In genomic region chr6:138176652-138177232, GRCh38 we compare ENCODE assay signal across 35 cellular contexts. TPM values are rescaled to one million over a fixed set of nuclear protein-coding genes. Genes with fewer than 3 reads are reported as not detected.
"Had no signal": no experiment of that assay in that cellular context is flagged by ENCODE, and none has a peak within 500 bp of the region (broad histone marks: within the 10 kb centered on the region; RNA-seq: fewer than 3 reads in every experiment).

No MANE protein-coding gene starts in this region.

- H3K4me3 ChIP-seq: pancreas, psoas muscle, skin epidermis, smooth muscle cell, spleen, suprapubic skin, testis, tibial artery, transverse colon, upper lobe of right lung, uterus had no signal

- ATAC-seq: naive thymus-derived CD8-positive, alpha-beta T cell; natural killer cell treated with Interleukin-12 subunit alpha and Interleukin-12 subunit beta and Interleukin-15 and Interleukin-18, amount 100 ng/mL, for 72 hours; pancreas; psoas muscle; right cardiac atrium; sciatic nerve; stimulated activated memory B cell treated with anti-CD40 and anti-IgM and Interleukin-4, amounts not matched to agents 10 μg/mL and 1 μg/mL and 100 μg/mL, for 72 hours; stimulated activated naive CD8-positive, alpha-beta T cell treated with anti-CD3 and anti-CD28 coated beads, Interleukin-15, amount 100 ng/mL, for 72 hours; stimulated activated naive CD8-positive, alpha-beta T cell treated with anti-CD3 and anti-CD28 coated beads, Interleukin-15, Interleukin-2, amounts not matched to agents 100 U/mL and 50 U/mL, for 24 hours; upper lobe of right lung had no signal

- H3K9me3 ChIP-seq: neutrophil, pancreas, testis had no signal

- H3K4me2 ChIP-seq: smooth muscle cell had no signal

- H3K27ac ChIP-seq: neutrophil, pancreas, psoas muscle, skin epidermis, spleen, suprapubic skin, testis, tibial artery, transverse colon, upper lobe of right lung, uterus had no signal

- DNase-seq: naive thymus-derived CD8-positive, alpha-beta T cell; nephron progenitor cell; nucleus accumbens; pancreas; psoas muscle; right cardiac atrium; spleen; stimulated activated CD4-positive, alpha-beta T cell treated with anti-CD3 and anti-CD28 coated beads, Interleukin-12 subunit alpha, Interleukin-12 subunit beta, amount 100 ng/mL, for 4 hours; stimulated activated CD4-positive, alpha-beta T cell treated with anti-CD3 and anti-CD28 coated beads, Interleukin-1b, Interleukin-23, amount 100 ng/mL, for 48 hours; stimulated activated CD4-positive, alpha-beta T cell treated with anti-CD3 and anti-CD28 coated beads, Interleukin-4, amount 100 ng/mL, for 1 hour; stimulated activated CD4-positive, alpha-beta T cell treated with anti-CD3 and anti-CD28 coated beads, Interleukin-4, amount 100 ng/mL, for 4 hours; stimulated activated CD8-positive, alpha-beta memory T cell treated with anti-CD3 and anti-CD28 coated beads, Interleukin-4, amount 100 ng/mL, for 48 hours; stimulated activated naive CD4-positive, alpha-beta T cell; stimulated activated naive CD8-positive, alpha-beta T cell treated with anti-CD3 and anti-CD28 coated beads, Interleukin-15, amount 100 ng/mL, for 72 hours; stimulated activated naive CD8-positive, alpha-beta T cell treated with anti-CD3 and anti-CD28 coated beads, Interleukin-15, Interleukin-2, amounts not matched to agents 100 U/mL and 50 U/mL, for 24 hours; substantia nigra; testis; tibial artery; transverse colon; upper lobe of right lung; uterus had no signal

- H3K4me1 ChIP-seq: psoas muscle, spleen, suprapubic skin, testis, tibial artery, upper lobe of right lung, uterus had no signal

- H3K27me3 ChIP-seq: pancreas, suprapubic skin, testis, tibial artery, transverse colon, upper lobe of right lung, uterus had no signal

- H3K36me3 ChIP-seq: neutrophil, pancreas, spleen, suprapubic skin, tibial artery, transverse colon, upper lobe of right lung, uterus had no signal

- FAIRE-seq: pancreas had no signal

RNA-seq across cellular contexts. Expression of gene ARFGEF3, which starts 15.0 kb away (rescaled TPM):
- total RNA-seq: naive thymus-derived CD8-positive, alpha-beta T cell had no signal
- polyA plus RNA-seq: naive thymus-derived CD8-positive, alpha-beta T cell had no signal

RNA-seq across cellular contexts. Expression of gene PBOV1, which starts 41.5 kb away (rescaled TPM):
- total RNA-seq: naive thymus-derived CD8-positive, alpha-beta T cell; natural killer cell treated with Interleukin-12 subunit alpha and Interleukin-12 subunit beta and Interleukin-15 and Interleukin-18, amount 100 ng/mL, for 72 hours; neural crest cell; omental fat pad; osteocyte; pancreas; posterior vena cava; psoas muscle; renal cortical epithelial cell; right cardiac atrium; sciatic nerve; smooth muscle cell; spleen; suprapubic skin; testis; transverse colon; upper lobe of right lung; urinary bladder; uterus had no signal
- polyA plus RNA-seq: naive thymus-derived CD8-positive, alpha-beta T cell; pancreas; psoas muscle; right cardiac atrium; smooth muscle cell; spleen; thymus; urinary bladder had no signal
